ENCODE assay signal across 7 cellular contexts in genomic region chr2:29528891-29529520, GRCh38.
DNase-seq lines count a peak whose midpoint lies in the region; ATAC-seq and TF ChIP-seq lines count a peak whose summit lies in the region.

No MANE protein-coding gene starts in this region.

- H3K27me3 ChIP-seq in WERI-Rb-1 (ENCODE audit: insufficient read depth, low read depth, severe bottlenecking): no peaks in the 10 kb centered on the region

- intact Hi-C loops in left ventricle myocardium superior (cut with micrococcal nuclease): no loop called here

- ATAC-seq in left ventricle myocardium superior: peak; percentile 87
- no peak for ATAC-seq in GM18873 (IDR thresholded peaks at IDR 0.05; ENCODE audit: low FRiP score, unreplicated experiment)
- ATAC-seq in GM19463 (IDR thresholded peaks at IDR 0.05; ENCODE audit: unreplicated experiment): no peak

- no peak for TF ChIP-seq CTCF in HEK293 (tag by site-specific recombination; IDR thresholded peaks at IDR 0.05)
- no peak for TF ChIP-seq CTCF in WERI-Rb-1 (IDR thresholded peaks at IDR 0.05; ENCODE audit: low read depth, low read length)

- no peaks in the 10 kb centered on the region for H3K36me3 ChIP-seq in HEK293 (ENCODE audit: control insufficient read depth in 2 of 2, insufficient read depth in 1 of 2, low read length in 2 of 2)
- H3K36me3 ChIP-seq in WERI-Rb-1: no peaks in the 10 kb centered on the region

- DNase-seq in WERI-Rb-1 (peak; percentile 31), left ventricle myocardium superior (peak; percentile 65)
- DNase-seq in stimulated activated CD4-positive, alpha-beta T cell treated with anti-CD3 and anti-CD28 coated beads, Interleukin-2, amount 100 ng/mL, for 4 hours (ENCODE audit: low read depth): peak; percentile 5
- no peak for DNase-seq in stimulated activated naive CD4-positive, alpha-beta T cell treated with Interleukin-2 at 50 U/mL for 16 hours (lab: John Stamatoyannopoulos, UW)

- POLR2A ChIA-PET in HEK293 (lab: Yijun Ruan, JAX): interaction anchor here (0.7 kb wide), 1 partner anchor 389 kb away, joined by 7 read pairs; no protein-coding TSS in a partner anchor

- no peaks in the 10 kb centered on the region for H3K4me1 ChIP-seq in HEK293 (ENCODE audit: control insufficient read depth, insufficient read depth, low read length)

- H3K9me3 ChIP-seq in HEK293 (ENCODE audit: control insufficient read depth, insufficient read depth, low read depth, low read length): no peaks in the 10 kb centered on the region
- no peaks in the 10 kb centered on the region for H3K9me3 ChIP-seq in WERI-Rb-1 (ENCODE audit: severe bottlenecking)

- H3K4me3 ChIP-seq in HEK293 (ENCODE audit: low read depth, low read length) (peak overlapping the region; percentile 4; the same call in 1 of the 2 replicates), WERI-Rb-1 (ENCODE audit: low read depth, low read length) (no peak overlapping the region)

- H3K27ac ChIP-seq in HEK293 (ENCODE audit: extremely low read depth, low read depth, low read length) (no peak overlapping the region), WERI-Rb-1 (no peak overlapping the region)

- CTCF ChIA-PET in HEK293 (lab: Yijun Ruan, JAX): no interaction called here

TF ChIP-seq in HEK293, 187 proteins besides CTCF, POLR2A, EP300 and RAD21:
- peak; percentile 57; the same call in 1 of the 2 replicates for TF ChIP-seq ZNF335 (tag by site-specific recombination; conservative IDR thresholded peaks at IDR 0.05)
- no peak for TF ChIP-seq ZNF433 (tag by site-specific recombination; IDR thresholded peaks at IDR 0.05; ENCODE audit: low read depth)
- no peak for TF ChIP-seq ZNF266 (tag by site-specific recombination; IDR thresholded peaks at IDR 0.05; ENCODE audit: low read depth)
- no peak for TF ChIP-seq ZNF791 (tag by site-specific recombination; IDR thresholded peaks at IDR 0.05)
- peak; percentile 46; the same call in 1 of the 2 replicates for TF ChIP-seq ZBTB17 (tag by site-specific recombination; IDR thresholded peaks at IDR 0.05)
